Comparison of ENCODE assay signal across 1 cellular context in the genomic region with DNA sequence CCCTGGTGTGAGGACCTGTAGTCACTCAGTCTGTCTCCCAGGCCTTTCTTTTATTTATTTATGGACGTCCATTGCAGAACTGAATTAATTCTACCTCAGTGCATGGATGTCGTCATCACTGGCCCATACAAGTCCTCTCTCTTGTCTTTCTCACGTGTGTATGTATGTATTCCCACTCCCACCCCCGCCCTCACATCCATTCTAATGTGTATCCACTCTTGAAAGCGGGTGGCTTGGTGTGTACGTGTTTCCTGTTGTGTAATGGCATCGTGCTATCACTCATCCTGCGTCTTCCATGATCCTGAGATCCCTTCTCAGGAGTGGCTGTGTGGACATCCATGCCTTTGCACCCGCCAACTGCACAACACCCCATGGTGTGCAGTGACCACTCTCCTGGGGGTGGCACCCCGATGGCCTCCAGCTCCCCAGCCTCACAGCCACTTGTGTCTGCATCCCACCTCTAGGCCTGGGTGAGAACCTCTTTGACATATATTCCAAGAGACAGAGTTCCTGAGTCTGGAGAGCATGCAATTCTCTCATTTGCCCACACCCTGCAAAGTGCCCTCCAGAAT.
A peak's percentile ranks its signal among the peaks of the same experiment; 100 is the strongest.
TF ChIP-seq lines count a peak whose summit lies in the region.

No MANE protein-coding gene starts in this region.

TF ChIP-seq in K562, 482 proteins besides CTCF, POLR2A, EP300 and RAD21:
- TF ChIP-seq ASH1L (IDR thresholded peaks at IDR 0.05; ENCODE audit: borderline replicate concordance, low read depth, partially characterized antibody) = no peak
- TF ChIP-seq ZNF695 (CRISPR knock-in tag; IDR thresholded peaks at IDR 0.05) = no peak
- no peak for TF ChIP-seq CBX3 (IDR thresholded peaks at IDR 0.05; ENCODE audit: borderline replicate concordance in 1 of 2, low read length in 2 of 2)
- TF ChIP-seq, protein P1, sequence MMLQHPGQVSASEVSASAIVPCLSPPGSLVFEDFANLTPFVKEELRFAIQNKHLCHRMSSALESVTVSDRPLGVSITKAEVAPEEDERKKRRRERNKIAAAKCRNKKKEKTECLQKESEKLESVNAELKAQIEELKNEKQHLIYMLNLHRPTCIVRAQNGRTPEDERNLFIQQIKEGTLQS (IDR thresholded peaks at IDR 0.05) = peak; percentile 11; the same call in 1 of the 2 replicates
- TF ChIP-seq, protein P1 (CRISPR knock-in tag; conservative IDR thresholded peaks at IDR 0.05) = no peak
- no peak for TF ChIP-seq CEBPG (CRISPR knock-in tag; IDR thresholded peaks at IDR 0.05)
- TF ChIP-seq CEBPG (tag; conservative IDR thresholded peaks at IDR 0.05 in 1 of 2, IDR thresholded peaks at IDR 0.05 in 1 of 2) = 0 out of 4 replicates have a peak, but pooled peaks of 1 of the 2 experiments have one; percentile 36
- TF ChIP-seq BACH1 (tag; IDR thresholded peaks at IDR 0.05) = no peak
- no peak for TF ChIP-seq ZNF263 (CRISPR knock-in tag; IDR thresholded peaks at IDR 0.05; ENCODE audit: borderline replicate concordance)
